Comparison of ENCODE assay signal across 26 cellular contexts in genomic region chr1:229047161-229047840, GRCh38.
"Had no signal": no experiment of that assay in that cellular context is flagged by ENCODE, and none has a peak within 500 bp of the region (broad histone marks: within the 10 kb centered on the region; RNA-seq: fewer than 3 reads in every experiment).

No MANE protein-coding gene starts in this region.

- H3K4me1 ChIP-seq: esophagus squamous epithelium, parathyroid adenoma, prostate gland, sigmoid colon, stomach, tibial artery, upper lobe of left lung had no signal

- H3K9me3 Mint-ChIP-seq: natural killer cell had no signal

- H2AFZ ChIP-seq: parathyroid adenoma had no signal

- H3K79me2 ChIP-seq: parathyroid adenoma had no signal

- H3K27me3 ChIP-seq: neutrophil, sigmoid colon, stomach, testis, upper lobe of left lung had no signal

- H3K9me3 ChIP-seq: neutrophil, prostate gland, sigmoid colon, stomach, testis, tibial artery, upper lobe of left lung had no signal

- H3K36me3 Mint-ChIP-seq: memory B cell; stimulated activated effector memory CD8-positive, alpha-beta T cell treated with anti-CD3 and anti-CD28 coated beads, Interleukin-12 subunit alpha, Interleukin-12 subunit beta, amount 100 ng/mL, for 72 hours had no signal

- FAIRE-seq: colon, endothelial cell of umbilical vein, urothelium cell line had no signal

- H3K27ac ChIP-seq: esophagus squamous epithelium, heart right ventricle, neutrophil, parathyroid adenoma, prostate gland, sigmoid colon, stomach, tibial artery, upper lobe of left lung had no signal

- ATAC-seq: natural killer cell; stimulated activated effector memory CD8-positive, alpha-beta T cell treated with anti-CD3 and anti-CD28 coated beads, Interleukin-12 subunit alpha, Interleukin-12 subunit beta, amount 100 ng/mL, for 72 hours had no signal

- H3K27ac Mint-ChIP-seq: endodermal cell; immature natural killer cell; memory B cell; natural killer cell; stimulated activated effector memory CD8-positive, alpha-beta T cell treated with anti-CD3 and anti-CD28 coated beads, Interleukin-12 subunit alpha, Interleukin-12 subunit beta, amount 100 ng/mL, for 72 hours had no signal

- H3K4me3 Mint-ChIP-seq: endodermal cell; immature natural killer cell; memory B cell; natural killer cell; stimulated activated effector memory CD8-positive, alpha-beta T cell treated with anti-CD3 and anti-CD28 coated beads, Interleukin-12 subunit alpha, Interleukin-12 subunit beta, amount 100 ng/mL, for 72 hours had no signal

- DNase-seq: effector CD8-positive, alpha-beta T cell; esophagus squamous epithelium; foreskin melanocyte; glutamatergic neuron; heart right ventricle; hippocampal formation; immature natural killer cell; kidney glomerular epithelial cell; natural killer cell; sigmoid colon; stimulated activated CD4-positive, alpha-beta T cell treated with anti-CD3 and anti-CD28 coated beads, Interleukin-4, amount 100 ng/mL, for 24 hours; stimulated activated naive CD4-positive, alpha-beta T cell treated with Interleukin-2 at 50 U/mL for 16 hours; stomach; tibial artery; upper lobe of left lung had no signal

- H3K9ac ChIP-seq: parathyroid adenoma had no signal

- H3K36me3 ChIP-seq: esophagus squamous epithelium, heart right ventricle, neutrophil, prostate gland, sigmoid colon, stomach, tibial artery, upper lobe of left lung had no signal

- H3K4me1 Mint-ChIP-seq: immature natural killer cell, memory B cell had no signal

- H3K4me3 ChIP-seq: esophagus squamous epithelium, heart right ventricle, lung, prostate gland, sigmoid colon, stomach, testis, tibial artery, upper lobe of left lung had no signal
